Comparison of ENCODE assay signal across 4 cellular contexts in genomic region chr12:72189266-72189665, GRCh38.
"Had no signal": no experiment of that assay in that cellular context is flagged by ENCODE, and none has a peak within 500 bp of the region (broad histone marks: within the 10 kb centered on the region; RNA-seq: fewer than 3 reads in every experiment).

No MANE protein-coding gene starts in this region.

- DNase-seq: H9, HCEC 1CT, KBM-7 had no signal

- H3K4me3 ChIP-seq: GM23338 had no signal
